In genomic region chr4:102827674-102828496, GRCh38 we compare ENCODE assay signal across 1 cellular context.
TF ChIP-seq lines count a peak whose summit lies in the region.

No MANE protein-coding gene starts in this region.

TF ChIP-seq in HepG2, 621 proteins besides CTCF, POLR2A, EP300 and RAD21 (continues in another document):
- TF ChIP-seq HES4 (CRISPR knock-in tag; IDR thresholded peaks at IDR 0.05; ENCODE audit: borderline replicate concordance), result no peak
- no peak for TF ChIP-seq SYNCRIP (IDR thresholded peaks at IDR 0.05; ENCODE audit: insufficient read depth, low read depth, low read length)
- peak; percentile 77; the same call in 1 of the 2 replicates for TF ChIP-seq TOPORS (CRISPR knock-in tag; IDR thresholded peaks at IDR 0.05)
- TF ChIP-seq SIN3B (IDR thresholded peaks at IDR 0.05; ENCODE audit: low read length), result 0 out of 2 replicates have a peak, but pooled peaks have one; percentile 37
- peak; percentile 81 for TF ChIP-seq MYPOP (CRISPR knock-in tag; IDR thresholded peaks at IDR 0.05)
- TF ChIP-seq DZIP1 (CRISPR knock-in tag; IDR thresholded peaks at IDR 0.05), result no peak; the same call in 1 of the 2 replicates
- TF ChIP-seq CBFB (CRISPR knock-in tag; IDR thresholded peaks at IDR 0.05), result 0 out of 2 replicates have a peak, but pooled peaks have one; percentile 18
- no peak for TF ChIP-seq CBX1 (IDR thresholded peaks at IDR 0.05; ENCODE audit: low read depth)
- TF ChIP-seq YY1 (IDR thresholded peaks at IDR 0.05; ENCODE audit: insufficient read depth, insufficient replicate concordance, low read depth, low read length), result no peak
- peak; percentile 69; the same call in 1 of the 2 replicates for TF ChIP-seq ZFP37 (CRISPR knock-in tag; IDR thresholded peaks at IDR 0.05; ENCODE audit: borderline replicate concordance)
- peak; percentile 51 for TF ChIP-seq MED1 (CRISPR knock-in tag; IDR thresholded peaks at IDR 0.05)
- TF ChIP-seq HNF4G (IDR thresholded peaks at IDR 0.05; ENCODE audit: borderline replicate concordance, low read depth, low read length), result no peak
- peak; percentile 48; the same call in 1 of the 2 replicates for TF ChIP-seq HNF4G (CRISPR knock-in tag; IDR thresholded peaks at IDR 0.05; ENCODE audit: borderline replicate concordance, low read depth)
- no peak for TF ChIP-seq SATB2 (CRISPR knock-in tag; IDR thresholded peaks at IDR 0.05)
- TF ChIP-seq ZNF432 (CRISPR knock-in tag; IDR thresholded peaks at IDR 0.05; ENCODE audit: borderline replicate concordance), result no peak
- TF ChIP-seq, protein P1, sequence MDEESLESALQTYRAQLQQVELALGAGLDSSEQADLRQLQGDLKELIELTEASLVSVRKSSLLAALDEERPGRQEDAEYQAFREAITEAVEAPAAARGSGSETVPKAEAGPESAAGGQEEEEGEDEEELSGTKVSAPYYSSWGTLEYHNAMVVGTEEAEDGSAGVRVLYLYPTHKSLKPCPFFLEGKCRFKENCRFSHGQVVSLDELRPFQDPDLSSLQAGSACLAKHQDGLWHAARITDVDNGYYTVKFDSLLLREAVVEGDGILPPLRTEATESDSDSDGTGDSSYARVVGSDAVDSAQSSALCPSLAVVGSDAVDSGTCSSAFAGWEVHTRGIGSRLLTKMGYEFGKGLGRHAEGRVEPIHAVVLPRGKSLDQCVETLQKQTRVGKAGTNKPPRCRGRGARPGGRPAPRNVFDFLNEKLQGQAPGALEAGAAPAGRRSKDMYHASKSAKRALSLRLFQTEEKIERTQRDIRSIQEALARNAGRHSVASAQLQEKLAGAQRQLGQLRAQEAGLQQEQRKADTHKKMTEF (CRISPR knock-in tag; IDR thresholded peaks at IDR 0.05), result peak; percentile 60; the same call in 1 of the 2 replicates
- 0 out of 2 replicates have a peak, but pooled peaks have one; percentile 20 for TF ChIP-seq ZBTB39 (CRISPR knock-in tag; IDR thresholded peaks at IDR 0.05)
- peak; percentile 48; the same call in 1 of the 2 replicates for TF ChIP-seq MYC (CRISPR knock-in tag; IDR thresholded peaks at IDR 0.05; ENCODE audit: borderline replicate concordance)
- peak; percentile 86; the same call in 1 of the 2 replicates for TF ChIP-seq ZNF572 (CRISPR knock-in tag; IDR thresholded peaks at IDR 0.05)
- no peak for TF ChIP-seq AKAP8 (CRISPR knock-in tag; IDR thresholded peaks at IDR 0.05)
- TF ChIP-seq ZNF891 (CRISPR knock-in tag; IDR thresholded peaks at IDR 0.05), result no peak; the same call in 1 of the 2 replicates
- TF ChIP-seq PATZ1 (CRISPR knock-in tag; IDR thresholded peaks at IDR 0.05), result peak; percentile 28
- TF ChIP-seq, protein P2, sequence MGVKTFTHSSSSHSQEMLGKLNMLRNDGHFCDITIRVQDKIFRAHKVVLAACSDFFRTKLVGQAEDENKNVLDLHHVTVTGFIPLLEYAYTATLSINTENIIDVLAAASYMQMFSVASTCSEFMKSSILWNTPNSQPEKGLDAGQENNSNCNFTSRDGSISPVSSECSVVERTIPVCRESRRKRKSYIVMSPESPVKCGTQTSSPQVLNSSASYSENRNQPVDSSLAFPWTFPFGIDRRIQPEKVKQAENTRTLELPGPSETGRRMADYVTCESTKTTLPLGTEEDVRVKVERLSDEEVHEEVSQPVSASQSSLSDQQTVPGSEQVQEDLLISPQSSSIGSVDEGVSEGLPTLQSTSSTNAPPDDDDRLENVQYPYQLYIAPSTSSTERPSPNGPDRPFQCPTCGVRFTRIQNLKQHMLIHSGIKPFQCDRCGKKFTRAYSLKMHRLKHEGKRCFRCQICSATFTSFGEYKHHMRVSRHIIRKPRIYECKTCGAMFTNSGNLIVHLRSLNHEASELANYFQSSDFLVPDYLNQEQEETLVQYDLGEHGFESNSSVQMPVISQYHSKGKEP (CRISPR knock-in tag; IDR thresholded peaks at IDR 0.05), result no peak
- TF ChIP-seq SKIL (CRISPR knock-in tag; IDR thresholded peaks at IDR 0.05; ENCODE audit: borderline replicate concordance), result no peak; the same call in 1 of the 2 replicates
- peak; percentile 48; the same call in 1 of the 2 replicates for TF ChIP-seq MAZ (IDR thresholded peaks at IDR 0.05; ENCODE audit: borderline replicate concordance, low read depth, low read length)
- no peak; the same call in none of the 2 replicates for TF ChIP-seq MAZ (CRISPR knock-in tag; IDR thresholded peaks at IDR 0.05; ENCODE audit: low read depth)
- TF ChIP-seq, protein P3, sequence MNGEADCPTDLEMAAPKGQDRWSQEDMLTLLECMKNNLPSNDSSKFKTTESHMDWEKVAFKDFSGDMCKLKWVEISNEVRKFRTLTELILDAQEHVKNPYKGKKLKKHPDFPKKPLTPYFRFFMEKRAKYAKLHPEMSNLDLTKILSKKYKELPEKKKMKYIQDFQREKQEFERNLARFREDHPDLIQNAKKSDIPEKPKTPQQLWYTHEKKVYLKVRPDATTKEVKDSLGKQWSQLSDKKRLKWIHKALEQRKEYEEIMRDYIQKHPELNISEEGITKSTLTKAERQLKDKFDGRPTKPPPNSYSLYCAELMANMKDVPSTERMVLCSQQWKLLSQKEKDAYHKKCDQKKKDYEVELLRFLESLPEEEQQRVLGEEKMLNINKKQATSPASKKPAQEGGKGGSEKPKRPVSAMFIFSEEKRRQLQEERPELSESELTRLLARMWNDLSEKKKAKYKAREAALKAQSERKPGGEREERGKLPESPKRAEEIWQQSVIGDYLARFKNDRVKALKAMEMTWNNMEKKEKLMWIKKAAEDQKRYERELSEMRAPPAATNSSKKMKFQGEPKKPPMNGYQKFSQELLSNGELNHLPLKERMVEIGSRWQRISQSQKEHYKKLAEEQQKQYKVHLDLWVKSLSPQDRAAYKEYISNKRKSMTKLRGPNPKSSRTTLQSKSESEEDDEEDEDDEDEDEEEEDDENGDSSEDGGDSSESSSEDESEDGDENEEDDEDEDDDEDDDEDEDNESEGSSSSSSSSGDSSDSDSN (CRISPR knock-in tag; IDR thresholded peaks at IDR 0.05), result peak; percentile 27
- TF ChIP-seq ZBTB3 (CRISPR knock-in tag; IDR thresholded peaks at IDR 0.05; ENCODE audit: borderline replicate concordance, low read depth), result no peak
- no peak for TF ChIP-seq FOXO4 (CRISPR knock-in tag; conservative IDR thresholded peaks at IDR 0.05)
- peak; percentile 86 for TF ChIP-seq GABPB1 (CRISPR knock-in tag; IDR thresholded peaks at IDR 0.05)
- peak; percentile 56 for TF ChIP-seq CREB1 (IDR thresholded peaks at IDR 0.05)
- peak; percentile 83 for TF ChIP-seq CREB1 (CRISPR knock-in tag; IDR thresholded peaks at IDR 0.05)
- TF ChIP-seq ZNF710 (CRISPR knock-in tag; IDR thresholded peaks at IDR 0.05; ENCODE audit: borderline replicate concordance), result peak; percentile 77; the same call in 1 of the 2 replicates
- TF ChIP-seq ZNF556 (CRISPR knock-in tag; IDR thresholded peaks at IDR 0.05; ENCODE audit: borderline replicate concordance), result peak; percentile 34; the same call in 1 of the 2 replicates
- no peak for TF ChIP-seq ZNF772 (CRISPR knock-in tag; IDR thresholded peaks at IDR 0.05)
- TF ChIP-seq ZNF510 (CRISPR knock-in tag; IDR thresholded peaks at IDR 0.05; ENCODE audit: low read depth), result no peak
- no peak for TF ChIP-seq MZF1 (CRISPR knock-in tag; IDR thresholded peaks at IDR 0.05; ENCODE audit: borderline replicate concordance)
